In genomic region chr2:36371070-36371962, GRCh38 we compare ENCODE assay signal across 1 cellular context.
TF ChIP-seq lines count a peak whose summit lies in the region.

No MANE protein-coding gene starts in this region.

TF ChIP-seq in HepG2, 621 proteins besides CTCF, POLR2A, EP300 and RAD21 (continued from another document and continues in another):
- TF ChIP-seq ARID5B (CRISPR knock-in tag; IDR thresholded peaks at IDR 0.05) (peak; percentile 78), ZMYM2 (CRISPR knock-in tag; IDR thresholded peaks at IDR 0.05) (no peak), ELF4 (CRISPR knock-in tag; IDR thresholded peaks at IDR 0.05; ENCODE audit: borderline replicate concordance) (no peak), HDAC6 (IDR thresholded peaks at IDR 0.05; ENCODE audit: low read depth, low read length) (no peak), MED1 (CRISPR knock-in tag; IDR thresholded peaks at IDR 0.05) (peak; percentile 43; the same call in 1 of the 2 replicates), SRF (IDR thresholded peaks at IDR 0.05; ENCODE audit: low read depth, low read length) (peak; percentile 48; the same call in 1 of the 2 replicates), NR2F2 (IDR thresholded peaks at IDR 0.05; ENCODE audit: borderline replicate concordance, low read depth) (no peak), NKX3-1 (CRISPR knock-in tag; IDR thresholded peaks at IDR 0.05) (no peak), ZNF646 (CRISPR knock-in tag; IDR thresholded peaks at IDR 0.05) (no peak), EHMT2 (IDR thresholded peaks at IDR 0.05; ENCODE audit: borderline replicate concordance, low read depth, low read length) (peak; percentile 35; the same call in 1 of the 2 replicates), SALL1 (CRISPR knock-in tag; IDR thresholded peaks at IDR 0.05) (peak; percentile 50; the same call in 1 of the 2 replicates), CREB1 (IDR thresholded peaks at IDR 0.05) (no peak), CREB1 (CRISPR knock-in tag; IDR thresholded peaks at IDR 0.05) (0 out of 2 replicates have a peak, but pooled peaks have one; percentile 29), TBL1XR1 (IDR thresholded peaks at IDR 0.05; ENCODE audit: borderline replicate concordance, low read length, partially characterized antibody) (peak; percentile 39), TEAD3 (CRISPR knock-in tag; optimal IDR thresholded peaks at IDR 0.05; ENCODE audit: borderline replicate concordance) (peak; percentile 40), ZZZ3 (CRISPR knock-in tag; IDR thresholded peaks at IDR 0.05; ENCODE audit: borderline replicate concordance) (no peak), UBTF (CRISPR knock-in tag; IDR thresholded peaks at IDR 0.05) (no peak), JUN (CRISPR knock-in tag; IDR thresholded peaks at IDR 0.05) (no peak), ZFP37 (CRISPR knock-in tag; IDR thresholded peaks at IDR 0.05; ENCODE audit: borderline replicate concordance) (no peak), GATAD2A (CRISPR knock-in tag; IDR thresholded peaks at IDR 0.05) (peak; percentile 67), RARA (CRISPR knock-in tag; IDR thresholded peaks at IDR 0.05) (peak; percentile 50), ZNF772 (CRISPR knock-in tag; IDR thresholded peaks at IDR 0.05) (no peak), NCOA2 (CRISPR knock-in tag; IDR thresholded peaks at IDR 0.05) (0 out of 2 replicates have a peak, but pooled peaks have one; percentile 15), CREM (IDR thresholded peaks at IDR 0.05) (0 out of 2 replicates have a peak, but pooled peaks have one; percentile 7), CREM (CRISPR knock-in tag; IDR thresholded peaks at IDR 0.05) (no peak), ZKSCAN8 (CRISPR knock-in tag; IDR thresholded peaks at IDR 0.05; ENCODE audit: borderline replicate concordance) (peak; percentile 7; the same call in 1 of the 2 replicates), BRD4 (CRISPR knock-in tag; IDR thresholded peaks at IDR 0.05) (no peak), ARID4A (CRISPR knock-in tag; IDR thresholded peaks at IDR 0.05; ENCODE audit: borderline replicate concordance) (peak; percentile 18; the same call in 1 of the 2 replicates), HNF4A (CRISPR knock-in tag; IDR thresholded peaks at IDR 0.05) (0 out of 2 replicates have a peak, but pooled peaks have one; percentile 22), ZNF567 (CRISPR knock-in tag; IDR thresholded peaks at IDR 0.05; ENCODE audit: borderline replicate concordance) (no peak), BRF2 (CRISPR knock-in tag; IDR thresholded peaks at IDR 0.05) (no peak), SIX4 (CRISPR knock-in tag; IDR thresholded peaks at IDR 0.05) (0 out of 2 replicates have a peak, but pooled peaks have one; percentile 49), POLR2AphosphoS2 (IDR thresholded peaks at IDR 0.05; ENCODE audit: low read depth, low read length) (0 out of 2 replicates have a peak, but pooled peaks have one; percentile 27), GATAD1 (CRISPR knock-in tag; IDR thresholded peaks at IDR 0.05) (no peak), ZNF281 (CRISPR knock-in tag; IDR thresholded peaks at IDR 0.05; ENCODE audit: borderline replicate concordance) (peak; percentile 75; the same call in 1 of the 2 replicates), ASH2L (IDR thresholded peaks at IDR 0.05; ENCODE audit: insufficient read length, low read depth, low read length) (peak; percentile 47), ATF4 (CRISPR knock-in tag; IDR thresholded peaks at IDR 0.05) (peak in 1 of 2 experiments; percentile 40; a peak in 1 of 4 replicates), RBM22 (optimal IDR thresholded peaks at IDR 0.05; ENCODE audit: low read length) (no peak), SIX1 (CRISPR knock-in tag; IDR thresholded peaks at IDR 0.05; ENCODE audit: borderline replicate concordance) (peak; percentile 22; the same call in 1 of the 2 replicates)
